8 cellular contexts compared by ENCODE assay signal in the genomic region with DNA sequence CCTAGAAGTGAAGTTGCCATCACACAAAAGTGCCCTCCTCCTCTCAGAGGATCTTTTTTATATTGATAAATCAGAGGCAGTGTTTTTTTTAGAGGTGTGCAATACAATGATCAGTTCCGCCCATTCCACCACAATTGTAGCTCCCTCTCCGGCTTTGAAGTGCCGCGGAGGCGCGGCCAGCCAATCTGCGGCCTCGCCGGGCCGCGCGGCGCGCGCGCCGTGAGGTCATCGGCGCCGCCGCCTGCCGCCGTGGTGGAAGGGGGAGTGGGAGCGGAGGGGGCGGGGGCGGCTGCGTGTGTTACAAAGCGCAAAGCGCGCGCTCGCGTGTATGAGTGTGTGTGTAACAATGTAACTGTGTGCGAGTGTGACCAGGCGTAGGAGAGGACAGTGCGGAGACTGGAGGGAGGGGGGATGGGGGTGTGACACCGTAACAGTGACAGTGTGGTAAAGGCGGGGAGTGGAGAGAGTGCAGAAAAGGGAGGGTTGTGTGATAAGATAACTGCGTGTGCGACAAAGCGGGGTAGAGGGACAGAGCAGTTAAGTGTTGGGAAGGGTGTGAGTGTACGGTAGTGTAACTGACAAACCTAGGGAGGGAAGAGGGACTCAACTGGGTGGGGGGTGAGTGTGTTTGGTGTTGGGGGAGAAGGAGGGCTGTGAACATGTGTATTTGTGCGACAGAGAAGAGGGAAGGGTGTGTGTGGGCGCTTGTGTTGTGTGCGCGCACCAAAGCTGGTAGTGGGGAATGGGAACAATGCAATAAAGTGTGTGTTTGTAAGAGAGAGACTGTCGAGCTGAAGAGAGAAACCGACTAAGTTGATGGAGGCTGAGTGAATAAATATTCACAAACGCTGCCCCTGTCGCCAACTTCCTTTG. TPM values are rescaled to one million over a fixed set of nuclear protein-coding genes. Genes with fewer than 3 reads are reported as not detected.
DNase-seq lines count a peak whose midpoint lies in the region; ATAC-seq and TF ChIP-seq lines count a peak whose summit lies in the region.

A gene (minus strand): TSS at position 108 of the 873 bp plus-strand sequence. CDS start 88 bp downstream, at position 20.

- H3K9me3 ChIP-seq in heart left ventricle: no peaks in the 10 kb centered on the region

- no peak for TF ChIP-seq POLR2A in heart left ventricle (IDR thresholded peaks at IDR 0.05)

- no peaks in the 10 kb centered on the region for H3K36me3 Mint-ChIP-seq in activated B cell treated with CpG ODN at 0.5 μM for 24 hours (ENCODE audit: low read depth)

- H3K27me3 ChIP-seq in heart left ventricle: peaks cover 61 to 100% (median 95%) of the 10 kb centered on the region in 9 donors

- 3 to 5% (median 4%) methylated on average over 40 to 50 of the region's 50 CpGs for WGBS in heart left ventricle, 4 donors

- peak within 1 kb of the TSS; percentile 62 for H3K4me3 Mint-ChIP-seq in activated B cell treated with CpG ODN at 0.5 μM for 24 hours

- POLR2A ChIA-PET in activated B cell treated with CpG ODN at 0.5 μM for 24 hours (lab: Charles Lee): no interaction called here

- TF ChIP-seq CTCF in activated B cell treated with CpG ODN at 0.5 μM for 24 hours (IDR thresholded peaks at IDR 0.05) (no peak), heart left ventricle (IDR thresholded peaks at IDR 0.05) (no peak)

- peaks cover 5% of the 10 kb centered on the region for H3K9me3 Mint-ChIP-seq in activated B cell treated with CpG ODN at 0.5 μM for 24 hours

- H3K4me3 ChIP-seq in heart left ventricle: peak within 1 kb of the TSS in 11 of 12 donors; percentile 5 to 45 (median 29)
- H3K4me3 ChIP-seq in skin epidermis: peak within 1 kb of the TSS in 6 of 7 experiments; percentile 7 to 37 (median 20)

- DNase-seq in DMS 273 (lab: John Stamatoyannopoulos, UW; ENCODE audit: unreplicated experiment) (peak; percentile 84), DMS 273 treated with DMSO at 0.1 percent for 48 hours (lab: John Stamatoyannopoulos, UW) (no peak), NCI-H1417 treated with DMSO at 0.1 percent for 48 hours (lab: John Stamatoyannopoulos, UW) (peak; percentile 85), activated B cell treated with CpG ODN at 0.5 μM for 24 hours (no peak), heart left ventricle (no peak), superior temporal gyrus (ENCODE audit: extremely low spot score) (no peak), middle frontal gyrus (ENCODE audit: extremely low spot score, low spot score) (no peak)

- no peaks in the 10 kb centered on the region for H3K36me3 ChIP-seq in heart left ventricle

- H3K27ac Mint-ChIP-seq in activated B cell treated with CpG ODN at 0.5 μM for 24 hours: peak within 1 kb of the TSS; percentile 59

- intact Hi-C loops in activated B cell treated with CpG ODN at 0.5 μM for 24 hours (cut with micrococcal nuclease): loop anchor here (1.0 to 5.0 kb wide), 2 partner anchors 9 to 1670 kb away; a partner anchor contains a TSS
- intact Hi-C loops in heart left ventricle (cut with DNase I): loop anchor here in 3 of 10 donors (10.0 kb wide), 2 partner anchors 468 to 718 kb away; no protein-coding TSS in a partner anchor

- peaks cover 21% of the 10 kb centered on the region for H3K4me1 Mint-ChIP-seq in activated B cell treated with CpG ODN at 0.5 μM for 24 hours

- H3K4me1 ChIP-seq in heart left ventricle: peaks cover 0 to 48% (median 18%) of the 10 kb centered on the region in 12 donors

- CTCF ChIA-PET in activated B cell treated with CpG ODN at 0.5 μM for 24 hours (lab: Charles Lee): no interaction called here

- H3K27me3 Mint-ChIP-seq in activated B cell treated with CpG ODN at 0.5 μM for 24 hours: peaks cover 66% of the 10 kb centered on the region

- ATAC-seq in activated B cell treated with CpG ODN at 0.5 μM for 24 hours (ENCODE audit: low read depth): peak; percentile 18
- peak in 1 of 4 donors; percentile 34 for ATAC-seq in heart left ventricle

- no peak within 1 kb of the TSS for H3K27ac ChIP-seq in heart left ventricle
- peak within 1 kb of the TSS in 1 of 21 experiments; percentile 44 for H3K27ac ChIP-seq in skin epidermis

RNA-seq across cellular contexts. Expression of the gene that starts here (rescaled TPM):
- total RNA-seq in activated B cell treated with CpG ODN at 0.5 μM for 24 hours: not detected in 2 replicates
- total RNA-seq in heart left ventricle: not detected
- not detected for polyA plus RNA-seq in heart left ventricle

Comparison
In these comparisons a context has a peak if more than half of its experiments do, and no peak if none do; other contexts are left out.
1. DNase-seq: peak in DMS 273 (single experiment) and NCI-H1417 treated with DMSO at 0.1 percent for 48 hours (single experiment); none in DMS 273 treated with DMSO at 0.1 percent for 48 hours (single experiment), activated B cell treated with CpG ODN at 0.5 μM for 24 hours (single experiment), heart left ventricle (0 of 5), superior temporal gyrus (single experiment) and middle frontal gyrus (single experiment).
2. Peak in ATAC-seq in activated B cell treated with CpG ODN at 0.5 μM for 24 hours; RNA of the gene not detected or under 1 TPM.